ENCODE assay signal across 18 cellular contexts in the genomic region with DNA sequence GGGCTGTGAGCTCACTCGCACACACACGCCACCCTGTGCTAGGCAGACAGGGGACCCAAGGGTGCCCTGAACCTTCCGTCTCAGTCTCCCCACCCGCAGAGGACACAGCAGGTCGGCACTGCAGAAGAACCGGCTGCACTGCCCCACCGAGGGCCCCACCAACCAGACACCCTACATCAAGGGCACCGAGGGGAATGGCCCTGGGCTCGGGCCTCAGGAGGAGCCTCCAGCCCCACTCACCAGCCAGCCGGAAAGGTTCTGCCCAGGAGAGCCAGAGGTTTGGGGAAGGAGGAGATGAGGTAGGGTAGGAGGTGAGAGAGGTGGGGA. TPM values are rescaled to one million over a fixed set of nuclear protein-coding genes. Genes with fewer than 3 reads are reported as not detected.
DNase-seq lines count a peak whose midpoint lies in the region; ATAC-seq, FAIRE-seq and TF ChIP-seq lines count a peak whose summit lies in the region.
"Had no signal": no experiment of that assay in that cellular context is flagged by ENCODE, and none has a peak within 500 bp of the region (broad histone marks: within the 10 kb centered on the region; RNA-seq: fewer than 3 reads in every experiment).

No MANE protein-coding gene starts in this region.

- no peak overlapping the region for H2BK20ac ChIP-seq in H1 (ENCODE audit: low read length)

- H2AFZ ChIP-seq in HepG2 (ENCODE audit: low read length) = no peak overlapping the region
- no peak overlapping the region for H2AFZ ChIP-seq in H1 (ENCODE audit: low read length)
- H2AFZ ChIP-seq: GM23248 had no signal

- no peak overlapping the region for H3K27ac ChIP-seq in HepG2 (ENCODE audit: extremely low read length, insufficient read depth, low read length)
- H3K27ac ChIP-seq in right lobe of liver = no peak overlapping the region
- no peak overlapping the region; a peak in 1 of 22 replicates for H3K27ac ChIP-seq in BLaER1 treated with 17β-estradiol and CSF1 and Interleukin-3, amounts not matched to agents 10 nM and 100 nM
- no peak overlapping the region for H3K27ac ChIP-seq in H1 (ENCODE audit: low read depth, low read length)
- H3K27ac ChIP-seq: GM23248 had no signal

- TF ChIP-seq RAD21 in HepG2 (CRISPR knock-in tag; IDR thresholded peaks at IDR 0.05) (no peak), H1 (IDR thresholded peaks at IDR 0.05 in 1 of 2, conservative IDR thresholded peaks at IDR 0.05 in 1 of 2; ENCODE audit: low read depth in 2 of 2, low read length in 2 of 2) (no peak)

- H3K27me3 ChIP-seq in HepG2 (ENCODE audit: control insufficient read depth in 1 of 2, insufficient read depth in 2 of 2, low read length in 2 of 2) (peaks cover 0 to 31% of the 10 kb centered on the region in 2 experiments; a peak in 3 of 5 replicates), right lobe of liver (no peaks in the 10 kb centered on the region), H1 (replicated peaks in 1 of 4; ENCODE audit: control insufficient read depth in 3 of 4, extremely low read depth in 1 of 4, insufficient read depth in 3 of 4, low read length in 3 of 4) (no peaks in the 10 kb centered on the region)
- peaks cover 26 to 36% (median 34%) of the 10 kb centered on the region in 11 experiments for H3K27me3 ChIP-seq in BLaER1 treated with 17β-estradiol and CSF1 and Interleukin-3, amounts not matched to agents 10 nM and 100 nM

- no peak overlapping the region for H3K4ac ChIP-seq in H1 (replicated peaks; ENCODE audit: insufficient read length, low read depth, low read length)

- H3K14ac ChIP-seq in H1 (ENCODE audit: insufficient read length) = no peak overlapping the region

- H3K4me1 Mint-ChIP-seq in stimulated activated memory B cell treated with anti-CD40 and anti-IgM and Interleukin-4, amounts not matched to agents 10 μg/mL and 1 μg/mL and 100 μg/mL, for 72 hours = no peaks in the 10 kb centered on the region
- H3K4me1 Mint-ChIP-seq: CD14-positive monocyte; CD8-positive, alpha-beta memory T cell had no signal

- no peak overlapping the region for H4K91ac ChIP-seq in H1 (replicated peaks; ENCODE audit: insufficient read length, low read length)

- H3K9ac ChIP-seq in HepG2 (ENCODE audit: insufficient read depth, low read depth, low read length) (no peak overlapping the region), H1 (replicated peaks in 1 of 4; ENCODE audit: extremely low read depth in 1 of 4, low read depth in 3 of 4, low read length in 3 of 4) (no peak overlapping the region)
- peak overlapping the region in 4 of 11 experiments; percentile 8 to 40 (median 28); a peak in 5 of 22 replicates for H3K9ac ChIP-seq in BLaER1 treated with 17β-estradiol and CSF1 and Interleukin-3, amounts not matched to agents 10 nM and 100 nM
- H3K9ac ChIP-seq: GM23248 had no signal

- H4K8ac ChIP-seq in H1 (ENCODE audit: extremely low read depth, insufficient read depth, low read length) = 0 out of 2 replicates have a peak overlapping the region, but pooled peaks have one; percentile 57

- no peak overlapping the region for H2BK15ac ChIP-seq in H1 (ENCODE audit: low read length)

- H3K4me1 ChIP-seq in HepG2 (ENCODE audit: insufficient read depth, low read length) (peaks cover 28% of the 10 kb centered on the region), right lobe of liver (no peaks in the 10 kb centered on the region), H1 (replicated peaks in 1 of 4; ENCODE audit: control insufficient read depth in 3 of 4, insufficient read depth in 4 of 4, low read length in 3 of 4) (no peaks in the 10 kb centered on the region)
- peaks cover 0 to 55% (median 42%) of the 10 kb centered on the region in 10 experiments; a peak in 17 of 20 replicates for H3K4me1 ChIP-seq in BLaER1 treated with 17β-estradiol and CSF1 and Interleukin-3, amounts not matched to agents 10 nM and 100 nM

- H4K5ac ChIP-seq in H1 (ENCODE audit: insufficient read length, low read depth, low read length) = no peak overlapping the region

- H4K20me1 ChIP-seq in HepG2 (ENCODE audit: insufficient read depth, low read length) (no peaks in the 10 kb centered on the region), H1 (replicated peaks in 1 of 2; ENCODE audit: control insufficient read depth in 1 of 2, insufficient read depth in 2 of 2, low read length in 2 of 2) (no peaks in the 10 kb centered on the region)
- peaks cover 0 to 33% (median 12%) of the 10 kb centered on the region in 11 experiments; a peak in 11 of 22 replicates for H4K20me1 ChIP-seq in BLaER1 treated with 17β-estradiol and CSF1 and Interleukin-3, amounts not matched to agents 10 nM and 100 nM

- H3K23ac ChIP-seq in H1 (ENCODE audit: insufficient read length) = no peak overlapping the region

- H3K36me3 Mint-ChIP-seq in stimulated activated memory B cell treated with anti-CD40 and anti-IgM and Interleukin-4, amounts not matched to agents 10 μg/mL and 1 μg/mL and 100 μg/mL, for 72 hours = no peaks in the 10 kb centered on the region
- H3K36me3 Mint-ChIP-seq: CD14-positive monocyte; CD8-positive, alpha-beta memory T cell had no signal

- H3K36me3 ChIP-seq in HepG2 (replicated peaks in 1 of 2; ENCODE audit: control insufficient read depth in 1 of 2, insufficient read depth in 2 of 2, low read length in 2 of 2) (no peaks in the 10 kb centered on the region), right lobe of liver (no peaks in the 10 kb centered on the region), H1 (ENCODE audit: control insufficient read depth in 2 of 4, insufficient read depth in 4 of 4, low read length in 3 of 4) (no peaks in the 10 kb centered on the region)
- H3K36me3 ChIP-seq in BLaER1 treated with 17β-estradiol and CSF1 and Interleukin-3, amounts not matched to agents 10 nM and 100 nM = no peaks in the 10 kb centered on the region

- DNase-seq in HepG2 (ENCODE audit: low spot score) = no peak
- DNase-seq in right lobe of liver = no peak
- no peak for DNase-seq in H1 (ENCODE audit: low read depth in 1 of 2, low spot score in 2 of 2)
- no peak for DNase-seq in epidermal melanocyte (ENCODE audit: insufficient read length, low spot score)
- DNase-seq: CD4-positive, alpha-beta T cell; CD8-positive, alpha-beta memory T cell; DMS 273 treated with DMSO at 0.1 percent for 48 hours; DMS79; EL; GDM1; GM23248; H9 had no signal

- CTCF ChIA-PET in HepG2 (lab: Yijun Ruan, JAX; ENCODE audit: low intra/inter-chr PET ratio, low total read pairs) = no interaction called here
- CTCF ChIA-PET in H1 (lab: Charles Lee; ENCODE audit: partially characterized antibody) = interaction anchor here (2.1 kb wide), 1 partner anchor 9 kb away, joined by 9 read pairs; no protein-coding TSS in a partner anchor

- no peak overlapping the region for H3K27ac Mint-ChIP-seq in stimulated activated memory B cell treated with anti-CD40 and anti-IgM and Interleukin-4, amounts not matched to agents 10 μg/mL and 1 μg/mL and 100 μg/mL, for 72 hours
- H3K27ac Mint-ChIP-seq: CD4-positive, alpha-beta T cell; CD8-positive, alpha-beta memory T cell; H9 had no signal

- no peak overlapping the region for H2BK120ac ChIP-seq in H1 (replicated peaks; ENCODE audit: low read depth, low read length)

- no peak for TF ChIP-seq CTCF in HepG2 (CRISPR knock-in tag; IDR thresholded peaks at IDR 0.05)
- TF ChIP-seq CTCF in right lobe of liver (IDR thresholded peaks at IDR 0.05) = no peak
- TF ChIP-seq CTCF in H1 (IDR thresholded peaks at IDR 0.05; ENCODE audit: control extremely low read depth in 1 of 3, insufficient read depth in 1 of 3, low read depth in 1 of 3, low read length in 3 of 3) = no peak

- H3K4me3 ChIP-seq in HepG2 (replicated peaks in 1 of 3; ENCODE audit: insufficient read depth in 1 of 3, low read depth in 2 of 3, low read length in 3 of 3) (no peak overlapping the region), right lobe of liver (no peak overlapping the region), H1 (ENCODE audit: extremely low read depth in 1 of 4, insufficient read depth in 2 of 4, low read depth in 3 of 4, low read length in 4 of 4) (no peak overlapping the region)
- no peak overlapping the region for H3K4me3 ChIP-seq in BLaER1 treated with 17β-estradiol and CSF1 and Interleukin-3, amounts not matched to agents 10 nM and 100 nM
- H3K4me3 ChIP-seq: GM12878, GM23248 had no signal

- WGBS in HepG2 (ENCODE audit: low lambda C conversion rate) = 62% methylated on average over 6 of the region's 10 CpGs
- WGBS in right lobe of liver (ENCODE audit: insufficient coverage, low coverage, low lambda C conversion rate, missing lambda C conversion rate) = 64% methylated on average over 6 of the region's 10 CpGs
- WGBS in H1 (ENCODE audit: extremely low coverage in 1 of 2, insufficient coverage in 1 of 2, insufficient read length in 1 of 2, insufficient replicate concordance in 2 of 2, low coverage in 1 of 2, low lambda C conversion rate in 2 of 2, missing lambda C conversion rate in 1 of 2), 2 experiments = 86% methylated on average over 4 of the region's 10 CpGs; no CpG with 5 or more reads in 1 of the 2 experiments

- no peaks in the 10 kb centered on the region for H3K9me3 Mint-ChIP-seq in stimulated activated memory B cell treated with anti-CD40 and anti-IgM and Interleukin-4, amounts not matched to agents 10 μg/mL and 1 μg/mL and 100 μg/mL, for 72 hours
- H3K9me3 Mint-ChIP-seq: CD4-positive, alpha-beta T cell; CD8-positive, alpha-beta memory T cell; H9 had no signal

- no peak overlapping the region for H3K56ac ChIP-seq in H1 (replicated peaks; ENCODE audit: insufficient read length, low read depth, low read length)

- no peak for TF ChIP-seq EP300 in HepG2 (IDR thresholded peaks at IDR 0.05; ENCODE audit: low read depth in 2 of 2, low read length in 2 of 2)
- no peak for TF ChIP-seq EP300 in HepG2 (CRISPR knock-in tag; IDR thresholded peaks at IDR 0.05; ENCODE audit: borderline replicate concordance)
- TF ChIP-seq EP300 in H1 (IDR thresholded peaks at IDR 0.05; ENCODE audit: borderline replicate concordance in 1 of 2, low read depth in 2 of 2, low read length in 2 of 2) = no peak

- BruUV-seq in HepG2 (replicated peaks; lab: Mats Ljungman, UMichigan) = no TSS peak

- H2BK12ac ChIP-seq in H1 (ENCODE audit: low read depth, low read length) = no peak overlapping the region

- no peaks in the 10 kb centered on the region for H3K79me2 ChIP-seq in HepG2 (ENCODE audit: insufficient read depth, low read length)
- H3K79me2 ChIP-seq in H1 (ENCODE audit: control insufficient read depth in 1 of 2, insufficient read depth in 2 of 2, low read length in 2 of 2) = no peaks in the 10 kb centered on the region

- no peaks in the 10 kb centered on the region for H3K23me2 ChIP-seq in H1 (ENCODE audit: low read depth, low read length)

- POLR2A ChIA-PET in HepG2 (lab: Yijun Ruan, JAX) = no interaction called here
- POLR2A ChIA-PET in H1 (lab: Charles Lee; ENCODE audit: partially characterized antibody) = interaction anchor here (0.7 kb wide), 1 partner anchor 29 kb away, joined by 3 read pairs; no protein-coding TSS in a partner anchor

- peaks cover 16% of the 10 kb centered on the region for H3K27me3 Mint-ChIP-seq in stimulated activated memory B cell treated with anti-CD40 and anti-IgM and Interleukin-4, amounts not matched to agents 10 μg/mL and 1 μg/mL and 100 μg/mL, for 72 hours
- H3K27me3 Mint-ChIP-seq: CD4-positive, alpha-beta T cell had no signal

- no peak overlapping the region for H2BK5ac ChIP-seq in H1 (ENCODE audit: low read depth, low read length)

- no peak for TF ChIP-seq POLR2A in HepG2 (IDR thresholded peaks at IDR 0.05; ENCODE audit: insufficient read depth in 1 of 2, low read depth in 2 of 2, low read length in 2 of 2)
- TF ChIP-seq POLR2A in right lobe of liver (IDR thresholded peaks at IDR 0.05) = no peak
- TF ChIP-seq POLR2A in H1 (IDR thresholded peaks at IDR 0.05; ENCODE audit: control extremely low read depth in 1 of 2, low read depth in 2 of 2, low read length in 2 of 2) = no peak

- ATAC-seq in HepG2 (peak; percentile 8; the same call in 1 of the 3 replicates), right lobe of liver (no peak)
- no peak for ATAC-seq in stimulated activated memory B cell treated with anti-CD40 and anti-IgM and Interleukin-4, amounts not matched to agents 10 μg/mL and 1 μg/mL and 100 μg/mL, for 72 hours
- ATAC-seq: GM12878 had no signal

- no peak overlapping the region for H3K18ac ChIP-seq in H1 (ENCODE audit: extremely low read depth, low read length)

- H2AK5ac ChIP-seq in H1 (ENCODE audit: low read depth, low read length) = no peak overlapping the region

- in situ Hi-C loops in HepG2 (cut with HindIII; ENCODE audit: extremely low pct_ligation_motif_present, low pct_unique_long_range_greater_than_20kb) = no loop called here

- H3K79me1 ChIP-seq in H1 (ENCODE audit: low read depth, low read length) = no peaks in the 10 kb centered on the region

- no peak overlapping the region for H3K4me3 Mint-ChIP-seq in stimulated activated memory B cell treated with anti-CD40 and anti-IgM and Interleukin-4, amounts not matched to agents 10 μg/mL and 1 μg/mL and 100 μg/mL, for 72 hours
- H3K4me3 Mint-ChIP-seq: CD14-positive monocyte; CD4-positive, alpha-beta T cell; CD8-positive, alpha-beta memory T cell; H9 had no signal

- intact Hi-C loops in HepG2 (cut with micrococcal nuclease; ENCODE audit: unreplicated experiment) (no loop called here), right lobe of liver (cut with DNase I) (no loop called here)

- H3K4me2 ChIP-seq in HepG2 (ENCODE audit: low read depth, low read length) (no peak overlapping the region), H1 (ENCODE audit: insufficient read depth in 1 of 2, low read depth in 2 of 2, low read length in 2 of 2) (no peak overlapping the region)
- peak overlapping the region in 9 of 11 experiments; percentile 35 to 84 (median 74); a peak in 17 of 22 replicates for H3K4me2 ChIP-seq in BLaER1 treated with 17β-estradiol and CSF1 and Interleukin-3, amounts not matched to agents 10 nM and 100 nM

- H3K9me3 ChIP-seq in HepG2 (ENCODE audit: low read length) = no peaks in the 10 kb centered on the region
- H3K9me3 ChIP-seq in right lobe of liver = no peaks in the 10 kb centered on the region
- H3K9me3 ChIP-seq in BLaER1 treated with 17β-estradiol and CSF1 and Interleukin-3, amounts not matched to agents 10 nM and 100 nM (replicated peaks in 1 of 11) = peaks cover 0 to 8% (median 0%) of the 10 kb centered on the region in 11 experiments; a peak in 1 of 22 replicates
- H3K9me3 ChIP-seq in H1 (ENCODE audit: insufficient read depth in 2 of 2, low read depth in 1 of 2, low read length in 1 of 2) = no peaks in the 10 kb centered on the region

- FAIRE-seq in HepG2 (lab: Jason Lieb, UNC) (no peak), H1 (lab: Jason Lieb, UNC) (no peak)
- FAIRE-seq: D721Med, GM12878, GM19239 had no signal

RNA-seq across cellular contexts. Expression of a gene that starts 45.9 kb away (rescaled TPM):
- 0.62 and 1.1 TPM in 2 replicates for total RNA-seq in HepG2 (2016; rRNA removed; fragmentation: Illumina TruSeq; extraction: Trizol)
- total RNA-seq in HepG2 (2016; cell fraction: cytosol; rRNA removed; fragmentation: Illumina TruSeq; extraction: Trizol; ENCODE audit: low read depth) = 1.9 TPM in 1 of 2 replicates, not detected in the other
- 0.22 and 0.56 TPM in 2 replicates for total RNA-seq in HepG2 (2016; cell fraction: insoluble cytoplasmic fraction; rRNA removed; fragmentation: Illumina TruSeq; extraction: Trizol)
- 0.83 and 1.1 TPM in 2 replicates for total RNA-seq in HepG2 (2016; cell fraction: membrane; rRNA removed; fragmentation: Illumina TruSeq; extraction: Trizol)
- total RNA-seq in HepG2 (2016; cell fraction: nucleus; rRNA removed; fragmentation: Illumina TruSeq; extraction: Trizol) = 0.43 and 0.44 TPM in 2 replicates
- polyA plus RNA-seq in HepG2 (2011; rRNA removed) = 0.46 and 0.48 TPM in 2 replicates
- polyA plus RNA-seq in HepG2 (2011; cell fraction: cytosol; rRNA removed) = 0.33 and 0.60 TPM in 2 replicates
- 0.69 and 0.85 TPM in 2 replicates for polyA plus RNA-seq in HepG2 (2011; cell fraction: nucleus; rRNA removed)
- 0.20 and 0.35 TPM in 2 replicates for polyA plus RNA-seq in HepG2 (2012)
- 0.21 and 0.32 TPM in 2 replicates for polyA plus RNA-seq in HepG2 (2016; cell fraction: cytosol; fragmentation: Illumina TruSeq; extraction: Trizol; ENCODE audit: low read depth)
- 0.46 and 0.47 TPM in 2 replicates for polyA plus RNA-seq in HepG2 (2016; cell fraction: insoluble cytoplasmic fraction; fragmentation: Illumina TruSeq; extraction: Trizol; ENCODE audit: low read depth)
- polyA plus RNA-seq in HepG2 (2016; cell fraction: membrane; fragmentation: Illumina TruSeq; extraction: Trizol; ENCODE audit: low read depth) = 0.26 and 0.55 TPM in 2 replicates
- 0.53 and 0.70 TPM in 2 replicates for polyA plus RNA-seq in HepG2 (2016; cell fraction: nucleus; fragmentation: Illumina TruSeq; extraction: Trizol; ENCODE audit: insufficient read depth, low read depth)
- polyA minus RNA-seq in HepG2 (2011; rRNA and poly(A)+ RNA removed; ENCODE audit: low replicate concordance) = 0.62 and 1.6 TPM in 2 replicates
- polyA minus RNA-seq in HepG2 (2011; cell fraction: cytosol; rRNA and poly(A)+ RNA removed) = not detected in 2 replicates
- 0.13 and 0.50 TPM in 2 replicates for polyA minus RNA-seq in HepG2 (2011; cell fraction: nucleus; rRNA and poly(A)+ RNA removed)
- 1 to 10 TPM in 2 of 6 experiments, under 1 TPM in 4; 0.56 to 3.5 (median 0.74) TPM for total RNA-seq in right lobe of liver
- 2.0 and 2.8 TPM in 2 replicates for total RNA-seq in H1 (2021; fragmentation: NEBNext Ultra II Directional; extraction: Animal tissue kit (Norgen Biotek cat#: 25700))
- polyA plus RNA-seq in H1 (2011; rRNA removed) = 1.9 and 2.5 TPM in 2 replicates
- polyA plus RNA-seq in H1 (2011; cell fraction: cytosol; rRNA removed) = 2.2 TPM
- 3.8 TPM for polyA plus RNA-seq in H1 (2011; cell fraction: nucleus; rRNA removed)
- 0.57 to 2.2 TPM (median 1.6 TPM) in 4 replicates for polyA plus RNA-seq in H1 (2012, experiment 1 of 2)
- 1.1 TPM for polyA plus RNA-seq in H1 (2012, experiment 2 of 2)
- polyA plus RNA-seq in H1 (2013, experiment 1 of 2) = 1.4 TPM
- polyA plus RNA-seq in H1 (2013, experiment 2 of 2) = 1.1 TPM
- 3.3 and 3.7 TPM in 2 replicates for polyA minus RNA-seq in H1 (2011; rRNA and poly(A)+ RNA removed)
- polyA minus RNA-seq in H1 (2011; cell fraction: cytosol; rRNA and poly(A)+ RNA removed) = 1.3 TPM
- polyA minus RNA-seq in H1 (2011; cell fraction: nucleus; rRNA and poly(A)+ RNA removed) = 2.3 TPM

Comparison
In these comparisons a context has a peak if more than half of its experiments do, and no peak if none do; other contexts are left out.
1. H3K4me2 ChIP-seq: peak in BLaER1 treated with 17β-estradiol and CSF1 and Interleukin-3, amounts not matched to agents 10 nM and 100 nM (9 of 11); none in HepG2 (single experiment) and H1 (0 of 2).